In genomic region chr16:28183930-28184329, GRCh38 we compare ENCODE assay signal across 1 cellular context.
TF ChIP-seq lines count a peak whose summit lies in the region.

No MANE protein-coding gene starts in this region.

TF ChIP-seq in WTC11, 78 proteins besides CTCF, POLR2A, EP300 and RAD21 (continued from another document):
- TF ChIP-seq AFF4 (CRISPR knock-in tag; IDR thresholded peaks at IDR 0.05; ENCODE audit: borderline replicate concordance), result no peak
- no peak for TF ChIP-seq TCF7 (CRISPR knock-in tag; IDR thresholded peaks at IDR 0.05; ENCODE audit: low read depth)
- no peak for TF ChIP-seq ATF3 (CRISPR knock-in tag; conservative IDR thresholded peaks at IDR 0.05)
- no peak for TF ChIP-seq ZMAT4 (CRISPR knock-in tag; IDR thresholded peaks at IDR 0.05)
- no peak for TF ChIP-seq KAT7 (CRISPR knock-in tag; IDR thresholded peaks at IDR 0.05; ENCODE audit: borderline replicate concordance)
- TF ChIP-seq ATF1 (CRISPR knock-in tag; IDR thresholded peaks at IDR 0.05), result no peak
- no peak for TF ChIP-seq ATF6 (CRISPR knock-in tag; IDR thresholded peaks at IDR 0.05)
- no peak for TF ChIP-seq NFYB (CRISPR knock-in tag; conservative IDR thresholded peaks at IDR 0.05; ENCODE audit: low read depth)
- TF ChIP-seq TEAD1 (CRISPR knock-in tag; IDR thresholded peaks at IDR 0.05), result no peak
- TF ChIP-seq ETV6 (CRISPR knock-in tag; IDR thresholded peaks at IDR 0.05), result no peak
- no peak for TF ChIP-seq FOXP1 (CRISPR knock-in tag; IDR thresholded peaks at IDR 0.05; ENCODE audit: borderline replicate concordance)
- no peak for TF ChIP-seq CREB1 (CRISPR knock-in tag; IDR thresholded peaks at IDR 0.05)
- no peak for TF ChIP-seq RORB (CRISPR knock-in tag; IDR thresholded peaks at IDR 0.05)
- TF ChIP-seq CREM (CRISPR knock-in tag; IDR thresholded peaks at IDR 0.05), result no peak
TF ChIP-seq in WTC11: peak in this region for 0.
